Comparison of ENCODE assay signal across 22 cellular contexts in the genomic region with DNA sequence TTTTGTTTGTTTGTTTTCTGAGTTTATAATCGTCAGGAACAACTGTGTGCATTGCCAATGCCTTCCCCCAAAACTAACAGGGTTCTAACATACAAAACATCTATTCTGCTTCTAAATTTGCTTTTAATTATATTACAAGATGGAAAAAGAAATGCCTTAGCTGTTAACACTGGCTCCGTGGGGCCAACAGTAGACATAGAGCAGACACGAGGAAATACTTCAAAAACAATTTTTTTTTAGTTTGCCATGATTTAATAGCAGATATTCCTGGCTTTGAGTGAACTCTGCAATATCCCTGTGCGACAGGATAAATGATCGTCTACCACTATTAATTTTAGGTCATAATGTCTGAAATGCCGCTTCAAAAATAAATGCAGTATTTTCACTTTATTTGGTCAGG.
"Had no signal": no experiment of that assay in that cellular context is flagged by ENCODE, and none has a peak within 500 bp of the region (broad histone marks: within the 10 kb centered on the region; RNA-seq: fewer than 3 reads in every experiment).

No MANE protein-coding gene starts in this region.

- H3K36me3 ChIP-seq: gastroesophageal sphincter, heart left ventricle, left lung, neural progenitor cell, thoracic aorta, tibial nerve, upper lobe of left lung had no signal

- H3K27ac ChIP-seq: foreskin keratinocyte, gastroesophageal sphincter, hepatocyte, left lung, neural progenitor cell, parathyroid adenoma, thoracic aorta, tibial nerve, upper lobe of left lung had no signal

- H3K27me3 ChIP-seq: foreskin keratinocyte, gastroesophageal sphincter, hepatocyte, left lung, neural progenitor cell, tibial nerve, upper lobe of left lung had no signal

- ATAC-seq: effector memory CD8-positive, alpha-beta T cell; foreskin keratinocyte; gastroesophageal sphincter; heart left ventricle; left cardiac atrium; left lung; right cardiac atrium; stimulated activated naive B cell treated with anti-CD40 and anti-IgM and Interleukin-4, amounts not matched to agents 10 μg/mL and 1 μg/mL and 100 μg/mL, for 72 hours had no signal

- H3K4me3 ChIP-seq: gastroesophageal sphincter, heart left ventricle, hepatocyte, left lung, neural progenitor cell, skin epidermis, thoracic aorta, tibial nerve, upper lobe of left lung had no signal

- H3K4me1 ChIP-seq: foreskin keratinocyte, gastroesophageal sphincter, heart left ventricle, left lung, neural progenitor cell, parathyroid adenoma, upper lobe of left lung had no signal

- H3K9me3 ChIP-seq: gastroesophageal sphincter, heart left ventricle, left lung, thoracic aorta, tibial nerve, upper lobe of left lung had no signal

- H3K9ac ChIP-seq: neural progenitor cell, parathyroid adenoma had no signal

- H3K79me2 ChIP-seq: hepatocyte, parathyroid adenoma had no signal

- H2AFZ ChIP-seq: hepatocyte, neural progenitor cell, parathyroid adenoma had no signal

- DNase-seq: cerebellar nuclear complex; cortex of kidney; effector memory CD8-positive, alpha-beta T cell; foreskin keratinocyte; heart left ventricle; kidney; left cardiac atrium; left lung; mammary epithelial cell; mesendoderm; right cardiac atrium; stimulated activated CD4-positive, alpha-beta T cell treated with anti-CD3 and anti-CD28 coated beads, Interleukin-15, amount 100 ng/mL, for 24 hours; stimulated activated CD4-positive, alpha-beta T cell treated with anti-CD3 and anti-CD28 coated beads, Interleukin-2, amount 100 ng/mL, for 48 hours; stimulated activated naive B cell treated with anti-CD40 and anti-IgM and Interleukin-4, amounts not matched to agents 10 μg/mL and 1 μg/mL and 100 μg/mL, for 72 hours; upper lobe of left lung had no signal

- H3K4me2 ChIP-seq: hepatocyte, neural progenitor cell had no signal
